In the genomic region with DNA sequence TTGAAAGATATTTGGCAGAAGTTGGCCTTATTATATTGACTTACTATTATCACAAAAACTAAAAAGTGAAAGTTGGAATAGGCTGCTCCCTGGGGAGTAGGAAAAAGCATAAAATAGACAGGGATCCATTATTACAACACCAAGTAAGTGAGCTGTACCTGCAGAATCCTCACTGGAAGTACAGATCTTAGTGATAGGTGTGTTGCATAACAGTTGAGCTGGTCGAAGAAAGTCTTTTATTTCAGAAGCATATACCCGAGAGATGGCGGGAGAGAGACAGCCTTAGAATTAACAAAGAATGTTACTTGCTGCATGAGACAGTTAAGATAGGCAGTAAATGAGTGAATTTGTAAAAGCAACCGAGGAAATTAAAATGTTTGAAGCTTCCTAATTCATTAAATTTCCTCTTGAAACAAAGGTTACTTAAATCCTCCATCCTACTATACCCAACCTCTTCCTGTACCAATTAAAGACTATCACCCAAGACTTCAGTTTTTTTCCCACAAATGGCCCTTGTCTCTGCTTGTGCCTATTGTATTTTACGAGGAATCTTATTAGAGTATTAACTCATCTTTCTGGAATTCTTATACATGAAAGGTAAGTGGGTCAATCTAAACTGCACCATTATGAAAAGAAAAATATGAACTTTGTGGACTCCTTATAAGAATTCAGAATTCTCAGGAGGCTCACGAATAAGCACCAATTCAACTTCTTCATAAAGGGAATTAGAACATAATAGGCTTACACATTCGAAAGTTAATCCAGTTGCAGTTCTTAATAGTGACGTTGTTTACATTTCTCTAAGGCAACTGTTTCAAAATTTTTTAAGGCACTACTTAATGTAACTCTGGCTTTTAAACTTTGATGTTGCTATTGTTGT, we compare ENCODE assay signal across 21 cellular contexts.
"Had no signal": no experiment of that assay in that cellular context is flagged by ENCODE, and none has a peak within 500 bp of the region (broad histone marks: within the 10 kb centered on the region; RNA-seq: fewer than 3 reads in every experiment).

No MANE protein-coding gene starts in this region.

- H3K4me1 ChIP-seq: right atrium auricular region, upper lobe of left lung had no signal

- H3K27me3 ChIP-seq: esophagus muscularis mucosa, right atrium auricular region, spleen, upper lobe of left lung had no signal

- H3K27ac Mint-ChIP-seq: activated naive CD4-positive, alpha-beta T cell treated with anti-CD3 and anti-CD28 coated beads, Interleukin-2, amount 50 U/mL, for 72 hours; progenitor cell of endocrine pancreas; T-helper 1 cell treated with Interleukin-12 subunit alpha and Interleukin-12 subunit beta and Interleukin-4 antibody, amounts not matched to agents 30 μg/mL and 1 μg/mL, for 36 hours; WTC11 had no signal

- ATAC-seq: activated naive CD4-positive, alpha-beta T cell treated with anti-CD3 and anti-CD28 coated beads, Interleukin-2, amount 50 U/mL, for 72 hours; effector memory CD8-positive, alpha-beta T cell; left cardiac atrium; WTC11 had no signal

- H3K27me3 Mint-ChIP-seq: central memory CD8-positive, alpha-beta T cell; effector memory CD8-positive, alpha-beta T cell; naive B cell; progenitor cell of endocrine pancreas had no signal

- H3K27ac ChIP-seq: right atrium auricular region, thoracic aorta, upper lobe of left lung had no signal

- FAIRE-seq: astrocyte, endothelial cell of umbilical vein had no signal

- DNase-seq: activated T-cell treated with anti-CD3 and anti-CD28 coated beads, Interleukin-2, amount 50 U/mL, for 1 hour; effector memory CD8-positive, alpha-beta T cell; islet precursor cell; left cardiac atrium; mesenchymal stem cell; naive B cell; spleen; stimulated activated CD4-positive, alpha-beta T cell treated with anti-CD3 and anti-CD28 coated beads, Interleukin-4, amount 100 ng/mL, for 24 hours; stimulated activated naive CD4-positive, alpha-beta T cell treated with Interleukin-2 at 50 U/mL for 16 hours; T1000; upper lobe of left lung had no signal

- H3K4me3 Mint-ChIP-seq: central memory CD8-positive, alpha-beta T cell; effector memory CD8-positive, alpha-beta T cell; T-helper 1 cell treated with Interleukin-12 subunit alpha and Interleukin-12 subunit beta and Interleukin-4 antibody, amounts not matched to agents 30 μg/mL and 1 μg/mL, for 36 hours; WTC11 had no signal

- H3K4me1 Mint-ChIP-seq: central memory CD8-positive, alpha-beta T cell; WTC11 had no signal

- H3K9me3 ChIP-seq: esophagus muscularis mucosa, right atrium auricular region, spleen, thoracic aorta, upper lobe of left lung had no signal

- H3K36me3 Mint-ChIP-seq: naive B cell, WTC11 had no signal

- H3K9me3 Mint-ChIP-seq: activated naive CD4-positive, alpha-beta T cell treated with anti-CD3 and anti-CD28 coated beads, Interleukin-2, amount 50 U/mL, for 72 hours; central memory CD8-positive, alpha-beta T cell; effector memory CD8-positive, alpha-beta T cell; naive B cell; T-helper 1 cell treated with Interleukin-12 subunit alpha and Interleukin-12 subunit beta and Interleukin-4 antibody, amounts not matched to agents 30 μg/mL and 1 μg/mL, for 36 hours; WTC11 had no signal

- H3K4me3 ChIP-seq: esophagus muscularis mucosa, right atrium auricular region, spleen, thoracic aorta, upper lobe of left lung had no signal

- H3K36me3 ChIP-seq: esophagus muscularis mucosa, right atrium auricular region, thoracic aorta, upper lobe of left lung had no signal
